Comparison of ENCODE assay signal across 17 cellular contexts in genomic region chrX:49610718-49611310, GRCh38. TPM values are rescaled to one million over a fixed set of nuclear protein-coding genes. Genes with fewer than 3 reads are reported as not detected.
DNase-seq lines count a peak whose midpoint lies in the region; ATAC-seq and TF ChIP-seq lines count a peak whose summit lies in the region.
"Had no signal": no experiment of that assay in that cellular context is flagged by ENCODE, and none has a peak within 500 bp of the region (broad histone marks: within the 10 kb centered on the region; RNA-seq: fewer than 3 reads in every experiment).

No MANE protein-coding gene starts in this region.

- no TSS peak for BruUV-seq in Panc1 (replicated peaks; lab: Mats Ljungman, UMichigan)

- DNase-seq in Panc1 (ENCODE audit: low read depth, low spot score), result no peak
- DNase-seq in hepatocyte (ENCODE audit: low spot score), result peak; percentile 43
- no peak for DNase-seq in SIG-M5 treated with dmso at 0.1 percent for 504 hours (lab: John Stamatoyannopoulos, UW; ENCODE audit: unreplicated experiment)
- no peak for DNase-seq in NCI-H187 (lab: John Stamatoyannopoulos, UW)
- DNase-seq: CD8-positive, alpha-beta memory T cell; KG1; NCI-H1092 treated with DMSO at 0.1 percent for 48 hours; NCI-H1694; NCI-H345; NCI-H526 treated with DMSO at 0.1 percent for 48 hours had no signal

- H2AFZ ChIP-seq in hepatocyte, result no peak overlapping the region

- no peaks in the 10 kb centered on the region for H3K79me2 ChIP-seq in hepatocyte

- H3K4me1 ChIP-seq in Panc1 (ENCODE audit: control insufficient read depth, insufficient read depth, low read length), result no peaks in the 10 kb centered on the region
- peaks cover 10% of the 10 kb centered on the region for H3K4me1 ChIP-seq in hepatocyte (ENCODE audit: insufficient read depth)
- no peaks in the 10 kb centered on the region for H3K4me1 ChIP-seq in urinary bladder (ENCODE audit: insufficient read depth)
- H3K4me1 ChIP-seq: BLaER1 had no signal

- H3K4me2 ChIP-seq in hepatocyte, result peak overlapping the region; percentile 12
- H3K4me2 ChIP-seq: BLaER1 had no signal

- H3K36me3 ChIP-seq in Panc1 (ENCODE audit: control insufficient read depth, insufficient read depth, low read length) (no peaks in the 10 kb centered on the region), hepatocyte (replicated peaks; ENCODE audit: insufficient read depth, low read depth) (no peaks in the 10 kb centered on the region), urinary bladder (ENCODE audit: insufficient read depth) (no peaks in the 10 kb centered on the region)
- H3K36me3 ChIP-seq: BLaER1 had no signal

- CTCF ChIA-PET in Panc1 (lab: Charles Lee), result no interaction called here

- H4K20me1 ChIP-seq in hepatocyte (ENCODE audit: insufficient read depth, poor library complexity, severe bottlenecking), result no peaks in the 10 kb centered on the region
- H4K20me1 ChIP-seq: BLaER1 had no signal

- H3K9me3 ChIP-seq in Panc1 (ENCODE audit: control insufficient read depth, insufficient read depth, low read depth, low read length) (no peaks in the 10 kb centered on the region), hepatocyte (ENCODE audit: low read depth) (no peaks in the 10 kb centered on the region)
- H3K9me3 ChIP-seq: BLaER1 had no signal

- TF ChIP-seq CTCF in Panc1 (IDR thresholded peaks at IDR 0.05) (no peak), hepatocyte (IDR thresholded peaks at IDR 0.05; ENCODE audit: poor library complexity) (no peak)

- in situ Hi-C loops in Panc1 (cut with HindIII; ENCODE audit: low pct_unique_long_range_greater_than_20kb, low sequenced_read_pairs), result no loop called here

- H3K27me3 ChIP-seq in Panc1 (ENCODE audit: control insufficient read depth, insufficient read depth, low read length), result no peaks in the 10 kb centered on the region
- no peaks in the 10 kb centered on the region for H3K27me3 ChIP-seq in hepatocyte

- H3K27ac ChIP-seq in Panc1 (ENCODE audit: low read length) (no peak overlapping the region), hepatocyte (peak overlapping the region; percentile 57), urinary bladder (ENCODE audit: low read depth) (peak overlapping the region; percentile 2)
- H3K27ac ChIP-seq: BLaER1, SK-N-MC had no signal

- H3K4me3 ChIP-seq in Panc1 (ENCODE audit: low read depth in 2 of 2, low read length in 2 of 2) (no peak overlapping the region), hepatocyte (no peak overlapping the region), urinary bladder (ENCODE audit: low read depth, low read length) (no peak overlapping the region)
- H3K4me3 ChIP-seq: BLaER1, SK-N-MC had no signal

- intact Hi-C loops in Panc1 (cut with micrococcal nuclease; ENCODE audit: unreplicated experiment), result no loop called here

- 24% methylated on average over 7 of the region's 7 CpGs for WGBS in hepatocyte (ENCODE audit: low lambda C conversion rate, missing lambda C conversion rate)
- 14% methylated on average over 7 of the region's 7 CpGs for WGBS in urinary bladder

- ATAC-seq in Panc1, result peak; percentile 80
- ATAC-seq in HG03460 (IDR thresholded peaks at IDR 0.05; ENCODE audit: unreplicated experiment), result no peak
- ATAC-seq: HCT116 had no signal

- H3K9me2 ChIP-seq in hepatocyte (replicated peaks; ENCODE audit: insufficient read depth), result no peaks in the 10 kb centered on the region

- POLR2A ChIA-PET in Panc1 (lab: Charles Lee), result no interaction called here

RNA-seq across cellular contexts. Expression of gene GAGE1, which starts 12.0 kb away (rescaled TPM):
- total RNA-seq in Panc1 (2021; ENCODE audit: unreplicated experiment) (not detected), hepatocyte (not detected in 2 replicates), urinary bladder (not detected)
- polyA plus RNA-seq in Panc1 (2012; ENCODE audit: insufficient read length), result not detected
- polyA plus RNA-seq in hepatocyte (not detected in 2 replicates), urinary bladder (not detected)
- total RNA-seq: CD8-positive, alpha-beta memory T cell; MCF 10A; OCI-LY7 had no signal
- polyA plus RNA-seq: CD8-positive, alpha-beta memory T cell had no signal

RNA-seq across cellular contexts. Expression of gene GAGE2A, which starts 21.5 kb away (rescaled TPM):
- not detected for total RNA-seq in Panc1 (2021; ENCODE audit: unreplicated experiment)
- not detected for polyA plus RNA-seq in Panc1 (2012; ENCODE audit: insufficient read length)
- total RNA-seq in hepatocyte, result not detected in 2 replicates
- not detected in 2 replicates for polyA plus RNA-seq in hepatocyte
- not detected for total RNA-seq in urinary bladder
- not detected for polyA plus RNA-seq in urinary bladder
- total RNA-seq: CD8-positive, alpha-beta memory T cell; MCF 10A; OCI-LY7 had no signal
- polyA plus RNA-seq: CD8-positive, alpha-beta memory T cell had no signal

RNA-seq across cellular contexts. Expression of gene GAGE12H, which starts 31.1 kb away (rescaled TPM):
- not detected for total RNA-seq in Panc1 (2021; ENCODE audit: unreplicated experiment)
- polyA plus RNA-seq in Panc1 (2012; ENCODE audit: insufficient read length), result not detected
- not detected in 2 replicates for total RNA-seq in hepatocyte
- polyA plus RNA-seq in hepatocyte, result not detected in 2 replicates
- total RNA-seq in urinary bladder, result not detected
- not detected for polyA plus RNA-seq in urinary bladder
- total RNA-seq: CD8-positive, alpha-beta memory T cell; MCF 10A; OCI-LY7 had no signal
- polyA plus RNA-seq: CD8-positive, alpha-beta memory T cell had no signal

RNA-seq across cellular contexts. Expression of gene GAGE12G, which starts 40.6 kb away (rescaled TPM):
- total RNA-seq in Panc1 (2021; ENCODE audit: unreplicated experiment) (0.49 TPM), hepatocyte (not detected in 2 replicates), urinary bladder (not detected)
- polyA plus RNA-seq in Panc1 (2012; ENCODE audit: insufficient read length), result not detected
- polyA plus RNA-seq in hepatocyte (not detected in 2 replicates), urinary bladder (not detected)
- total RNA-seq: CD8-positive, alpha-beta memory T cell; MCF 10A; OCI-LY7 had no signal
- polyA plus RNA-seq: CD8-positive, alpha-beta memory T cell had no signal

RNA-seq across cellular contexts. Expression of gene GAGE12F, which starts 50.2 kb away (rescaled TPM):
- 0.49 TPM for total RNA-seq in Panc1 (2021; ENCODE audit: unreplicated experiment)
- polyA plus RNA-seq in Panc1 (2012; ENCODE audit: insufficient read length), result not detected
- total RNA-seq in hepatocyte, result not detected in 2 replicates
- polyA plus RNA-seq in hepatocyte, result not detected in 2 replicates
- total RNA-seq in urinary bladder, result not detected
- not detected for polyA plus RNA-seq in urinary bladder
- total RNA-seq: CD8-positive, alpha-beta memory T cell; MCF 10A; OCI-LY7 had no signal
- polyA plus RNA-seq: CD8-positive, alpha-beta memory T cell had no signal
